9 cellular contexts compared by ENCODE assay signal in the genomic region with DNA sequence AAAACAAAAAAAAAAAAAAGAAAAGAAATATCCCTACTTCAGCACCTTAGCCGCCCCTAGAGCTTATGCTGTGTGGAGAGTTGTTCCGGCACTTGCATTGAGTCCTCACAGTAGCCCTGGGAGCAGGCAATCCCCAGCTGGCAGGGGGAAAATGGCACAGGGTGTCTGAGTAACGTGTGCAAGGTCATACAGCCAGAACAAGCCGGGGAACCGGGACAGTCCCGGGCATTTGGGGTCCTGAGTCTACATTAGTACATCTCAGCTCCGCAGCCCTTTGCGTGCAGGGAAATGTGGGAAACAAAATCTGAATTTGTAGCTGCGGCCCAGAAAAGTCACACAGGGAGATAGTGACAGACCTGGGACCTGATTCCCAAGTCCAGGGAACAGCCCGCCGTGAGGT. TPM values are rescaled to one million over a fixed set of nuclear protein-coding genes. Genes with fewer than 3 reads are reported as not detected.
DNase-seq lines count a peak whose midpoint lies in the region; ATAC-seq and TF ChIP-seq lines count a peak whose summit lies in the region.
"Had no signal": no experiment of that assay in that cellular context is flagged by ENCODE, and none has a peak within 500 bp of the region (broad histone marks: within the 10 kb centered on the region; RNA-seq: fewer than 3 reads in every experiment).

No MANE protein-coding gene starts in this region.

- intact Hi-C loops in CD4-positive, alpha-beta T cell (cut with DNase I, micrococcal nuclease), result loop anchor here in 1 of 2 experiments (5.0 to 10.0 kb wide), 2 partner anchors 144 to 302 kb away; partner anchors contain the start of genes B3GALT4, RPS18 and VPS52
- intact Hi-C loops in PC-9 (cut with micrococcal nuclease; ENCODE audit: unreplicated experiment), result loop anchor here (10.0 kb wide), 2 partner anchors 262 to 292 kb away; partner anchors contain the start of genes PFDN6, TAPBP, WDR46 and ZBTB22

- no peaks in the 10 kb centered on the region for H3K27me3 Mint-ChIP-seq in CD4-positive, alpha-beta T cell
- no peaks in the 10 kb centered on the region for H3K27me3 Mint-ChIP-seq in endothelial cell (ENCODE audit: unreplicated experiment)

- H3K4me1 Mint-ChIP-seq in CD4-positive, alpha-beta T cell (ENCODE audit: low read depth), result peaks cover 40% of the 10 kb centered on the region
- H3K4me1 Mint-ChIP-seq in endothelial cell (ENCODE audit: unreplicated experiment), result peaks cover 25% of the 10 kb centered on the region

- H3K9ac ChIP-seq in skeletal muscle tissue (ENCODE audit: low read depth in 1 of 3, low read length in 3 of 3), result no peak overlapping the region

- H3K9me3 ChIP-seq in CD4-positive, alpha-beta T cell (ENCODE audit: control insufficient read depth, low read length), result no peaks in the 10 kb centered on the region
- no peaks in the 10 kb centered on the region for H3K9me3 ChIP-seq in PC-9 (ENCODE audit: insufficient read depth, low read depth)
- no peaks in the 10 kb centered on the region for H3K9me3 ChIP-seq in skeletal muscle tissue (ENCODE audit: control insufficient read depth in 3 of 3, low read length in 3 of 3)
- H3K9me3 ChIP-seq: thoracic aorta had no signal

- no peak overlapping the region for H3K4me2 ChIP-seq in PC-9

- H3K36me3 Mint-ChIP-seq in CD4-positive, alpha-beta T cell (ENCODE audit: low read depth), result peaks cover 69% of the 10 kb centered on the region
- peaks cover 14% of the 10 kb centered on the region for H3K36me3 Mint-ChIP-seq in endothelial cell (ENCODE audit: low read depth, unreplicated experiment)

- no peaks in the 10 kb centered on the region for H3K27me3 ChIP-seq in CD4-positive, alpha-beta T cell (ENCODE audit: control insufficient read depth, insufficient read depth, low read length)
- no peaks in the 10 kb centered on the region for H3K27me3 ChIP-seq in PC-9 (ENCODE audit: insufficient read depth, low read depth)
- no peaks in the 10 kb centered on the region for H3K27me3 ChIP-seq in skeletal muscle tissue (ENCODE audit: control insufficient read depth in 3 of 3, insufficient read depth in 3 of 3, low read length in 3 of 3)

- H3F3A ChIP-seq in PC-9 (ENCODE audit: insufficient read depth, low read depth), result peaks cover 14% of the 10 kb centered on the region

- no peak for TF ChIP-seq CTCF in CD4-positive, alpha-beta T cell (IDR thresholded peaks at IDR 0.05)
- TF ChIP-seq CTCF in PC-9 (conservative IDR thresholded peaks at IDR 0.05) (no peak), endothelial cell (IDR thresholded peaks at IDR 0.05; ENCODE audit: unreplicated experiment) (no peak)

- H3K4me1 ChIP-seq in PC-9 (replicated peaks; ENCODE audit: insufficient read depth) (peaks cover 15% of the 10 kb centered on the region), skeletal muscle tissue (ENCODE audit: control insufficient read depth in 3 of 3, insufficient read depth in 3 of 3, low read length in 3 of 3) (peaks cover 16 to 27% (median 26%) of the 10 kb centered on the region in 3 donors)

- H3K27ac Mint-ChIP-seq in CD4-positive, alpha-beta T cell, result peak overlapping the region; percentile 97
- H3K27ac Mint-ChIP-seq in endothelial cell (ENCODE audit: unreplicated experiment), result peak overlapping the region; percentile 72

- no peak for DNase-seq in CD4-positive, alpha-beta T cell
- DNase-seq in PC-9, result no peak
- no peak for DNase-seq in endothelial cell (ENCODE audit: low spot score)
- no peak for DNase-seq in GM19240 (ENCODE audit: insufficient read length, low spot score)
- no peak for DNase-seq in NCI-H1436 treated with DMSO at 0.1 percent for 48 hours (lab: John Stamatoyannopoulos, UW)
- no peak for DNase-seq in NOMO-1 (lab: John Stamatoyannopoulos, UW; ENCODE audit: unreplicated experiment in 2 of 2)
- DNase-seq: occipital lobe had no signal

- H3K27ac ChIP-seq in CD4-positive, alpha-beta T cell (ENCODE audit: low read depth, low read length), result peak overlapping the region; percentile 82
- H3K27ac ChIP-seq in PC-9, result no peak overlapping the region
- H3K27ac ChIP-seq in skeletal muscle tissue (ENCODE audit: low read depth, low read length), result peak overlapping the region; percentile 30

- no peaks in the 10 kb centered on the region for H3K9me2 ChIP-seq in PC-9 (ENCODE audit: insufficient read depth)

- POLR2A ChIA-PET in CD4-positive, alpha-beta T cell (lab: Charles Lee), result no interaction called here
- POLR2A ChIA-PET in PC-9 (lab: Charles Lee; ENCODE audit: unreplicated experiment), result interaction anchor here (0.5 to 0.6 kb wide), 3 partner anchors 135 to 1248 kb away, joined by 3 to 10 read pairs (median 9); partner anchors contain the start of gene UQCC2

- no peak overlapping the region for H3K4me3 ChIP-seq in PC-9
- H3K4me3 ChIP-seq in skeletal muscle tissue (ENCODE audit: low read length in 3 of 3), result no peak overlapping the region
- H3K4me3 ChIP-seq: thoracic aorta had no signal

- H3K9me3 Mint-ChIP-seq in CD4-positive, alpha-beta T cell, result no peaks in the 10 kb centered on the region
- no peaks in the 10 kb centered on the region for H3K9me3 Mint-ChIP-seq in endothelial cell (ENCODE audit: unreplicated experiment)

- CTCF ChIA-PET in CD4-positive, alpha-beta T cell (lab: Charles Lee), result no interaction called here
- CTCF ChIA-PET in PC-9 (lab: Charles Lee), result interaction anchor here (0.6 kb wide), 1 partner anchor 28 kb away, joined by 6 read pairs; no protein-coding TSS in a partner anchor

- H3K4me3 Mint-ChIP-seq in CD4-positive, alpha-beta T cell, result peak overlapping the region; percentile 56
- H3K4me3 Mint-ChIP-seq in endothelial cell (ENCODE audit: unreplicated experiment), result peak overlapping the region; percentile 80

- TSS peak; percentile 28 for BruUV-seq in PC-9 (replicated peaks; lab: Mats Ljungman, UMichigan)

- no peaks in the 10 kb centered on the region for H4K20me1 ChIP-seq in PC-9 (ENCODE audit: insufficient read depth)

- peaks cover 16% of the 10 kb centered on the region for H3K79me2 ChIP-seq in PC-9 (ENCODE audit: low read depth)

- no peak for ATAC-seq in CD4-positive, alpha-beta T cell (ENCODE audit: poor library complexity)

- H3K36me3 ChIP-seq in PC-9 (ENCODE audit: low read depth) (no peaks in the 10 kb centered on the region), skeletal muscle tissue (ENCODE audit: control insufficient read depth in 3 of 3, insufficient read depth in 3 of 3, low read length in 3 of 3) (peaks cover 24 to 28% (median 25%) of the 10 kb centered on the region in 3 donors)

- H2AFZ ChIP-seq in PC-9, result no peak overlapping the region

RNA-seq across cellular contexts. Expression of gene BAK1, which starts 3.4 kb away (rescaled TPM):
- total RNA-seq in CD4-positive, alpha-beta T cell, result 10 to 100 TPM; 38.3 to 40.8 TPM
- total RNA-seq in PC-9 (2021) (24.6 and 28.4 TPM in 2 replicates), endothelial cell (ENCODE audit: unreplicated experiment) (51.4 TPM), skeletal muscle tissue (9.9 TPM)

RNA-seq across cellular contexts. Expression of gene ITPR3, which starts 44.5 kb away (rescaled TPM):
- total RNA-seq in CD4-positive, alpha-beta T cell, result 10 to 100 TPM; 44.5 to 45.5 TPM
- total RNA-seq in PC-9 (2021), result 78.3 and 86.9 TPM in 2 replicates
- 124 TPM for total RNA-seq in endothelial cell (ENCODE audit: unreplicated experiment)
- total RNA-seq in skeletal muscle tissue, result 4.7 TPM
